In the genomic region with DNA sequence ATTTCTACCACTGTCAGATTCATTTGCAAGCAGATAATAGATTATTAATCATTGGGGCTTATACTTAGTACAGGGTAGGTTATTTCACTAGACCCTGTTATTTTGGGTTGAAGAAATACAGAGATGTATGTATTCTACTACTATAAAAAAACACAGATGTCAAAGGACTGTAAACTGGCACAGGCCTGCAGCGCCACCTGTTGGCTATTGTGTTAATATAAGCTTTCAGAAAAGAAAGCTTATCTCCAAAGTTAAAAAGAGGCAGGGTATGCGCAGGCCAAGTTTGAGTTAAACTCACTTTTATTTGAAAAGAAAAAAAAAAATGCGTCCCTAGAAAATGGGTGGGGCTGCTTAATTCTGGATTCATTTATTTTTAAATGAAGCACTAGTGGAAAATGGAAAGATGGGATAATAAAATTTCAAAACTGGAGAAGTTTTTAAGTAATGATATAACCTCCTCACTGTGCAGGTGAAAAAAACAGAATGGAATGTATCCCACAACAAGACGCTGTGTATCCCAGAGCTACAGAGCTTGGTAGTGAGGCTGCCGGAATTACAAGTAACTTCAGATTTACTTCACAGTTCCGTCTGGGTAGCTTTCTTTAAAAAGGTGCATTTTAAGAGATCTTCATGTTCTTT, we compare ENCODE assay signal across 8 cellular contexts.
DNase-seq lines count a peak whose midpoint lies in the region; ATAC-seq and TF ChIP-seq lines count a peak whose summit lies in the region.

No MANE protein-coding gene starts in this region.

- no peak overlapping the region for H3K4me3 ChIP-seq in GM06990 (replicated peaks; ENCODE audit: low read depth, low read length)
- H3K4me3 ChIP-seq in PC-3 (ENCODE audit: low read length): no peak overlapping the region

- CTCF ChIA-PET in PC-3 (lab: Charles Lee): interaction anchor here (0.5 to 2.3 kb wide), 19 partner anchors 11 to 548 kb away, joined by 3 to 25 read pairs (median 4); no protein-coding TSS in a partner anchor

- H3K4me3 Mint-ChIP-seq in nephron: no peak overlapping the region

- no peak overlapping the region; the same call in 1 of the 2 replicates for H3K9ac ChIP-seq in PC-3 (ENCODE audit: low read length)

- H3K4me2 ChIP-seq in PC-3 (ENCODE audit: low read length): no peak overlapping the region

- DNase-seq in GM06990 (ENCODE audit: extremely low read depth, insufficient read length) (peak; percentile 2), PC-3 (peak; percentile 77), fibroblast of gingiva (ENCODE audit: low read depth) (peak; percentile 26)
- peak; percentile 65 for DNase-seq in activated T-cell treated with anti-CD3 and anti-CD28 coated beads, Interleukin-2, amount 50 U/mL, for 1 hour
- DNase-seq in stimulated activated naive CD8-positive, alpha-beta T cell treated with anti-CD3 and anti-CD28 coated beads, Interleukin-15, Interleukin-2, amounts not matched to agents 100 U/mL and 50 U/mL, for 24 hours: peak; percentile 77

- H3K36me3 ChIP-seq in GM06990 (ENCODE audit: control insufficient read depth, insufficient read depth, low read length): no peaks in the 10 kb centered on the region
- H3K36me3 ChIP-seq in PC-3 (ENCODE audit: low read depth, low read length): no peaks in the 10 kb centered on the region

- no peaks in the 10 kb centered on the region for H3K27me3 Mint-ChIP-seq in nephron (ENCODE audit: low read depth)

- H3K27ac ChIP-seq in PC-3 (ENCODE audit: low read length): no peak overlapping the region

- TF ChIP-seq CTCF in GM06990 (IDR thresholded peaks at IDR 0.05; ENCODE audit: insufficient read depth, low read length, poor library complexity, severe bottlenecking): peak; percentile 70
- TF ChIP-seq CTCF in PC-3 (conservative IDR thresholded peaks at IDR 0.05; ENCODE audit: low read depth, low read length): peak; percentile 93
- TF ChIP-seq CTCF in nephron (IDR thresholded peaks at IDR 0.05; ENCODE audit: unreplicated experiment in 3 of 3): peak; percentile 78 to 86 (median 81)

- H3K27me3 ChIP-seq in GM06990 (replicated peaks; ENCODE audit: control insufficient read depth, insufficient read depth, low read length): no peaks in the 10 kb centered on the region
- H3K27me3 ChIP-seq in PC-3 (ENCODE audit: low read length): no peaks in the 10 kb centered on the region

- no peak overlapping the region for H2AFZ ChIP-seq in PC-3 (ENCODE audit: low read length)

- H3K27ac Mint-ChIP-seq in nephron: peak overlapping the region in 2 of 3 experiments; percentile 48 to 68

- H3K9me3 ChIP-seq in PC-3 (ENCODE audit: low read length): no peaks in the 10 kb centered on the region

- no peaks in the 10 kb centered on the region for H3K36me3 Mint-ChIP-seq in nephron (ENCODE audit: low read depth)

- POLR2A ChIA-PET in PC-3 (lab: Charles Lee; ENCODE audit: unreplicated experiment): no interaction called here

- BruUV-seq in PC-3 (replicated peaks; lab: Mats Ljungman, UMichigan): no TSS peak

- no peaks in the 10 kb centered on the region for H3K4me1 ChIP-seq in PC-3 (ENCODE audit: insufficient read depth, low read length)

- peak; percentile 86 for ATAC-seq in HG03354 (IDR thresholded peaks at IDR 0.05; ENCODE audit: poor library complexity, severe bottlenecking, unreplicated experiment)
- ATAC-seq in PC-3: peak; percentile 59
- ATAC-seq in stimulated activated naive CD8-positive, alpha-beta T cell treated with anti-CD3 and anti-CD28 coated beads, Interleukin-15, Interleukin-2, amounts not matched to agents 100 U/mL and 50 U/mL, for 24 hours: no peak
- no peak for ATAC-seq in GM21737 (IDR thresholded peaks at IDR 0.05; ENCODE audit: unreplicated experiment)

- H3K9me3 Mint-ChIP-seq in nephron: peaks cover 13% of the 10 kb centered on the region

- H3K79me2 ChIP-seq in PC-3 (ENCODE audit: low read length): no peaks in the 10 kb centered on the region

- H3K4me1 Mint-ChIP-seq in nephron: peaks cover 39% of the 10 kb centered on the region

- no peaks in the 10 kb centered on the region for H3K9me2 ChIP-seq in PC-3 (replicated peaks; ENCODE audit: low read length)

- no peaks in the 10 kb centered on the region for H4K20me1 ChIP-seq in PC-3 (ENCODE audit: low read length)

- intact Hi-C loops in PC-3 (cut with micrococcal nuclease): loop anchor here (1.0 to 5.0 kb wide), 7 partner anchors 86 to 550 kb away; no protein-coding TSS in a partner anchor

- H3F3A ChIP-seq in PC-3 (ENCODE audit: low read length, unreplicated experiment): no peaks in the 10 kb centered on the region

Comparison
In these comparisons a context has a peak if more than half of its experiments do, and no peak if none do; other contexts are left out.
1. DNase-seq: peak in every context shown above with its lines; median percentile 77 in PC-3; 77 in stimulated activated naive CD8-positive, alpha-beta T cell treated with anti-CD3 and anti-CD28 coated beads, Interleukin-15, Interleukin-2, amounts not matched to agents 100 U/mL and 50 U/mL, for 24 hours; 65 in activated T-cell treated with anti-CD3 and anti-CD28 coated beads, Interleukin-2, amount 50 U/mL, for 1 hour; 26 in fibroblast of gingiva; 2 in GM06990.
2. ATAC-seq: peak in HG03354 (single experiment) and PC-3 (single experiment); none in stimulated activated naive CD8-positive, alpha-beta T cell treated with anti-CD3 and anti-CD28 coated beads, Interleukin-15, Interleukin-2, amounts not matched to agents 100 U/mL and 50 U/mL, for 24 hours (single experiment) and GM21737 (single experiment).
3. Peak in every context shown above with its lines, with median percentiles within 50 percentile points of each other: CTCF ChIP-seq.